In the genomic region with DNA sequence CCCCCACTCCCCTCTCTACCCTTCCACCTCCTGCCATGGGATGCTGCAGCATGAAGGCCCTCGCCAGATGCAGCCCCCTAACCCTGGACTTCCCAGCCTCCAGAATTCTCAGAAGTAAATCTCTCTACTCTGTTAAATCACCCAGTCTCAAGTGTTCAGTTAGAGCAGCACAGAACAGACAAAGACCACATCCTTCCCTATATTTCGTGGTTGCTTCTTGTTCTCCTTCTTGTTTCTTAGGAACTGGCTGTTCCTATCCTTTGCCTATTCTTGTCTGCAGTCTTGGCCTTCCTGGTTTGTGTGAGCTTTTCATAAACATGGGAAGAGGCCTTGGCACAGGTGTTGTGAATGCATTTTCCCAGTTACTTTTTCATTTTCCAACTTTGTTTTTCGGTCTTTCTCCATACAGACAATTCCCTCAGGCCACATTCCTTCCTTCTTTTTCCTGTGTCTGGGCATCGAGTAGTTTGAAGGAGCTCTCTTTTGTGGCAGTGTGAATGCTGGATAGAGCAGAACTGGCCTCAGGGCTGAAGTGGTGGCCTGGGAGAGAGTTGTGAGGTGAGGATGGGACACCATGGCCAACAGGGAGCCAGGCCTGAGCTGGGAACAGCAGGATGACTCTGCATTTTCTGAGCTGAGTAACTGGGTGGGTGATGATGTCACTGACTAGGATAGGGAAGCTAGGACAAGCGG, we compare ENCODE assay signal across 13 cellular contexts. TPM values are rescaled to one million over a fixed set of nuclear protein-coding genes. Genes with fewer than 3 reads are reported as not detected.
A peak's percentile ranks its signal among the peaks of the same experiment; 100 is the strongest.
DNase-seq lines count a peak whose midpoint lies in the region; ATAC-seq and TF ChIP-seq lines count a peak whose summit lies in the region.
"Had no signal": no experiment of that assay in that cellular context is flagged by ENCODE, and none has a peak within 500 bp of the region (broad histone marks: within the 10 kb centered on the region; RNA-seq: fewer than 3 reads in every experiment).

No MANE protein-coding gene starts in this region.

- no peak for TF ChIP-seq CTCF in epithelial cell of esophagus (IDR thresholded peaks at IDR 0.05; ENCODE audit: insufficient read depth, low read depth, low read length, missing control alignments)
- TF ChIP-seq CTCF in prostate gland (IDR thresholded peaks at IDR 0.05): no peak

- H3K4me3 ChIP-seq in epithelial cell of esophagus (ENCODE audit: low read length) (no peak overlapping the region), prostate gland (no peak overlapping the region)

- WGBS in prostate gland: 44% methylated on average over 5 of the region's 5 CpGs

- intact Hi-C loops in prostate gland (cut with DNase I): loop anchor here (5.0 kb wide), 2 partner anchors 318 to 738 kb away; no protein-coding TSS in a partner anchor

- H3K27ac ChIP-seq in prostate gland (peak overlapping the region; percentile 51 to 73), caudate nucleus (ENCODE audit: low read depth, low read length) (no peak overlapping the region)
- H3K27ac ChIP-seq: parathyroid adenoma had no signal

- no peaks in the 10 kb centered on the region for H3K9me3 ChIP-seq in prostate gland

- DNase-seq in GDM1 (lab: John Stamatoyannopoulos, UW) (peak; percentile 62), RPMI7951 (ENCODE audit: low read depth) (peak; percentile 79), epithelial cell of esophagus (ENCODE audit: low read depth) (peak; percentile 89), prostate gland (ENCODE audit: low spot score) (no peak), left lobe of liver (ENCODE audit: low spot score) (no peak), T-helper 9 cell (no peak), germinal center (ENCODE audit: low spot score) (no peak), caudate nucleus (lab: John Stamatoyannopoulos, UW) (no peak)
- DNase-seq: activated naive CD4-positive, alpha-beta T cell treated with anti-CD3 and anti-CD28 coated beads, Interleukin-2, amount 50 U/mL, for 16 hours; head of caudate nucleus; NCI-H2081; T1000 had no signal

- no peak for TF ChIP-seq POLR2A in prostate gland (IDR thresholded peaks at IDR 0.05)

- no peak for ATAC-seq in left lobe of liver

- H3K36me3 ChIP-seq in prostate gland: no peaks in the 10 kb centered on the region

- peaks cover 7% of the 10 kb centered on the region for H3K4me1 ChIP-seq in prostate gland (replicated peaks)

- no peaks in the 10 kb centered on the region for H3K27me3 ChIP-seq in prostate gland (replicated peaks; ENCODE audit: insufficient read depth)

RNA-seq across cellular contexts. Expression of a gene that starts 21.1 kb away (rescaled TPM):
- 35.9 and 48.9 TPM in 2 replicates for total RNA-seq in RPMI7951 (2014; rRNA removed; shearing (Covaris generic))
- total RNA-seq in prostate gland (100 to 1,000 TPM; 201 to 360 TPM), left lobe of liver (not detected)

RNA-seq across cellular contexts. Expression of a gene that starts 33.0 kb away (rescaled TPM):
- 0.72 and 0.88 TPM in 2 replicates for total RNA-seq in RPMI7951 (2014; rRNA removed; shearing (Covaris generic))
- 1 to 10 TPM; 4.0 to 6.7 TPM for total RNA-seq in prostate gland
- not detected for total RNA-seq in left lobe of liver

RNA-seq across cellular contexts. Expression of a gene that starts 43.2 kb away (rescaled TPM):
- total RNA-seq in RPMI7951 (2014; rRNA removed; shearing (Covaris generic)): 43.2 and 47.6 TPM in 2 replicates
- total RNA-seq in prostate gland (100 to 1,000 TPM; 136 to 320 TPM), left lobe of liver (257 TPM)

RNA-seq across cellular contexts. Expression of a gene that starts 58.8 kb away (rescaled TPM):
- not detected in 2 replicates for total RNA-seq in RPMI7951 (2014; rRNA removed; shearing (Covaris generic))
- total RNA-seq in prostate gland: 100 to 1,000 TPM in 1 of 2 donors, 10 to 100 TPM in 1; 28.1 to 298 TPM
- not detected for total RNA-seq in left lobe of liver

Comparison
In these comparisons a context has a peak if more than half of its experiments do, and no peak if none do; other contexts are left out.
1. DNase-seq: peak in GDM1 (single experiment), RPMI7951 (single experiment) and epithelial cell of esophagus (single experiment); none in prostate gland (single experiment), left lobe of liver (single experiment), T-helper 9 cell (single experiment), germinal center (single experiment) and caudate nucleus (0 of 61).
2. RNA of a gene that starts 21.1 kb away (total RNA-seq): 201 to 360 TPM in prostate gland and 35.9 to 48.9 TPM in RPMI7951; not detected in left lobe of liver (single experiment); every median in the first group is over 10 times any median in the second.